ENCODE assay signal across 8 cellular contexts in the genomic region with DNA sequence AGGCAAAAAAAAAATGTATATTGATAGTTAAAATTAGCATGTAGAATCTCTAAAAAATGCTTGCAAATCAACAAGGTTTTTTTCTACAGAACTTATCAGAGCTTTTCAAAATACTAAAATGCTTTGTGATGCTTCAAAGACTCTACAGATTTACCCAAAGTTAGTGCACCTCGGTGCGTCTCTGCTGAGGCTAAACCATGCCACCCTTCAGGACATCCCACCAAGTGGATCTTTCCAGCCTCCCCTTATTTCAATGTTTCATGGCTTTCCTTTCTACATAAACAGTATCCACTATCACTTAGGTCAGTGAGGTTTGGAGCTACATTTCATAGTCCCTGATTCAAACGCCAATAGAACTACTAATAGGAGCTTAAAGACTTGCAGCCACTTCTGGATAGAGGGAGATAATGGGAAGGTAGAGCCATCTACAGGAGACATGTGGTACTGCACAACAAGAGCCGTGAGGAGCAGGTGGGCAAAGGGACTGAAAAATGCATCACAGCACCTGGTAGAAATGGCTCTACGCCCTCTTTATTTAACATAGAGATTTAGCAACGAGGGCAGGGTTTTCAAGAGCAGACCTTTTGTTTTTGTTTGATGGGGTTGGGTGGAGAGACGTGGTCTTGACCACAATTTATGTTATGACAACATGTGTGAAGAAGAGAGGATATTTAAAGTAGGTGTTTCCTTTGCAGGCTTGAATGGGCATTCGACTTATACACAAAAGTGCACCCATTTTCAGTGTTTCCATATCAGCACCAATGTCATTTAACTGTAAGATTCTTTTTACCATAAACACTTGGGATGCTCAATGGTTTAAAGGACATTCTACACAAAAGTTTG. TPM values are rescaled to one million over a fixed set of nuclear protein-coding genes. Genes with fewer than 3 reads are reported as not detected.
DNase-seq lines count a peak whose midpoint lies in the region; ATAC-seq, FAIRE-seq and TF ChIP-seq lines count a peak whose summit lies in the region.

No MANE protein-coding gene starts in this region.

- H3K9me2 ChIP-seq in PC-9 (ENCODE audit: insufficient read depth) = no peaks in the 10 kb centered on the region

- TF ChIP-seq CTCF in Calu3 (IDR thresholded peaks at IDR 0.05; ENCODE audit: unreplicated experiment) = peak; percentile 76
- TF ChIP-seq CTCF in PC-9 (conservative IDR thresholded peaks at IDR 0.05) = peak; percentile 92

- H3K27me3 ChIP-seq in PC-9 (ENCODE audit: insufficient read depth, low read depth) = peaks cover 37% of the 10 kb centered on the region

- H3K27ac ChIP-seq in PC-9 = no peak overlapping the region

- no peak overlapping the region for H3K4me3 Mint-ChIP-seq in Calu3 (ENCODE audit: low read depth, unreplicated experiment)

- H3K9me3 Mint-ChIP-seq in Calu3 (ENCODE audit: low read depth, unreplicated experiment) = no peaks in the 10 kb centered on the region

- H3K4me1 Mint-ChIP-seq in Calu3 (ENCODE audit: low read depth, unreplicated experiment) = no peaks in the 10 kb centered on the region

- CTCF ChIA-PET in Calu3 (lab: Charles Lee) = interaction anchor here (0.5 to 1.6 kb wide), 7 partner anchors 12 to 993 kb away, joined by 3 to 6 read pairs (median 4); no protein-coding TSS in a partner anchor
- CTCF ChIA-PET in PC-9 (lab: Charles Lee) = interaction anchor here (0.6 to 1.0 kb wide), 2 partner anchors 243 to 993 kb away, joined by 3 to 4 read pairs; no protein-coding TSS in a partner anchor

- no peak overlapping the region for H3K27ac Mint-ChIP-seq in Calu3 (ENCODE audit: unreplicated experiment)

- FAIRE-seq in GM19239 (lab: Jason Lieb, UNC) (peak; percentile 92), islet of Langerhans (lab: Jason Lieb, UNC) (peak; percentile 83)

- no peak overlapping the region for H3K4me2 ChIP-seq in PC-9

- H4K20me1 ChIP-seq in PC-9 (ENCODE audit: insufficient read depth) = no peaks in the 10 kb centered on the region

- H3K4me1 ChIP-seq in PC-9 (replicated peaks; ENCODE audit: insufficient read depth) = no peaks in the 10 kb centered on the region

- H3K79me2 ChIP-seq in PC-9 (ENCODE audit: low read depth) = no peaks in the 10 kb centered on the region

- POLR2A ChIA-PET in PC-9 (lab: Charles Lee; ENCODE audit: unreplicated experiment) = interaction anchor here (0.9 kb wide), 1 partner anchor 994 kb away, joined by 4 read pairs; no protein-coding TSS in a partner anchor

- peaks cover 66% of the 10 kb centered on the region for H3K27me3 Mint-ChIP-seq in Calu3 (ENCODE audit: unreplicated experiment)

- no peak for ATAC-seq in HG03108 (IDR thresholded peaks at IDR 0.05; ENCODE audit: unreplicated experiment)

- intact Hi-C loops in Calu3 (cut with micrococcal nuclease; ENCODE audit: unreplicated experiment) (loop anchor here (5.0 to 10.0 kb wide), 3 partner anchors 119 to 389 kb away; no protein-coding TSS in a partner anchor), PC-9 (cut with micrococcal nuclease; ENCODE audit: unreplicated experiment) (loop anchor here (1.0 to 10.0 kb wide), 5 partner anchors 243 to 1579 kb away; no protein-coding TSS in a partner anchor)

- H3K4me3 ChIP-seq in PC-9 = no peak overlapping the region

- peak; percentile 53 for DNase-seq in Calu3
- DNase-seq in GM19239 (ENCODE audit: insufficient read length, low spot score) = peak; percentile 52
- DNase-seq in HuH-7.5 (ENCODE audit: low spot score) = peak; percentile 70
- peak in 1 of 2 experiments; percentile 30 for DNase-seq in PC-9
- peak; percentile 36 for DNase-seq in brain pericyte (ENCODE audit: low read depth, low spot score)
- peak; percentile 4 to 22 for DNase-seq in stimulated activated CD4-positive, alpha-beta T cell treated with anti-CD3 and anti-CD28 coated beads, Interleukin-4, amount 100 ng/mL, for 48 hours (ENCODE audit: low read depth in 2 of 2)

- no peaks in the 10 kb centered on the region for H3K36me3 Mint-ChIP-seq in Calu3 (ENCODE audit: insufficient read depth, unreplicated experiment)

- no peaks in the 10 kb centered on the region for H3K9me3 ChIP-seq in PC-9 (ENCODE audit: insufficient read depth, low read depth)

- no peaks in the 10 kb centered on the region for H3F3A ChIP-seq in PC-9 (ENCODE audit: insufficient read depth, low read depth)

- H2AFZ ChIP-seq in PC-9 = no peak overlapping the region

- no TSS peak for BruUV-seq in Calu3 (replicated peaks; lab: Mats Ljungman, UMichigan)
- BruUV-seq in PC-9 (replicated peaks; lab: Mats Ljungman, UMichigan) = no TSS peak

- H3K36me3 ChIP-seq in PC-9 (ENCODE audit: low read depth) = no peaks in the 10 kb centered on the region

RNA-seq across cellular contexts. Expression of a gene that starts 56.1 kb away (rescaled TPM):
- total RNA-seq in Calu3 (2022) = not detected in 2 replicates
- not detected in 2 replicates for total RNA-seq in PC-9 (2021)
